In the genomic region with DNA sequence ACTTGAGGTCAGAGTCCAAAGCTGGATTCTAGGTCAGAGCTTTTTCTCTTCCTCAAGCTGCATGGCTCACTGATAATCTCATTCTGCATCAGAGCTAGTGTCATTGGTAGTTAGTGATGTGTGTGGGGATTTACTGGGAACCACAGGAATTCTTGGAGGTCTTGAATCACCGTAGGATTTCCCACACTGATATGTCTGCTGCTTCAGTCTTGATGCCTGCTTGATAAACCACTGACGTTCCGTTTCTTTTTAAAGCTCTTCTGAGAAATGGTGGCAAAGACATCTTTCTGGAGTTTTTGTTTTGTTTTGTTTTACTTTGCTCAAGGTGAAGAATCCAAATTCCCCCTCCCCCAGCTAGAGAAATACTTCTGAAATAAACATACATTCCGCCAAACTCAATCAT, we compare ENCODE assay signal across 12 cellular contexts. TPM values are rescaled to one million over a fixed set of nuclear protein-coding genes. Genes with fewer than 3 reads are reported as not detected.
DNase-seq lines count a peak whose midpoint lies in the region; ATAC-seq and TF ChIP-seq lines count a peak whose summit lies in the region.
"Had no signal": no experiment of that assay in that cellular context is flagged by ENCODE, and none has a peak within 500 bp of the region (broad histone marks: within the 10 kb centered on the region; RNA-seq: fewer than 3 reads in every experiment).

No MANE protein-coding gene starts in this region.

- H3K4me1 ChIP-seq in MM.1S (ENCODE audit: low read length) (peaks cover 38% of the 10 kb centered on the region), smooth muscle cell (ENCODE audit: low read depth) (peaks cover 4% of the 10 kb centered on the region), ascending aorta (no peaks in the 10 kb centered on the region)

- H3F3A ChIP-seq in MM.1S (ENCODE audit: insufficient read depth, low read length) = peaks cover 17% of the 10 kb centered on the region
- H3F3A ChIP-seq in smooth muscle cell (ENCODE audit: low read depth) = peaks cover 2% of the 10 kb centered on the region

- intact Hi-C loops in ascending aorta (cut with DNase I) = no loop called here

- in situ Hi-C loops in brain microvascular endothelial cell (cut with HindIII; ENCODE audit: low pct_ligation_motif_present, low sequenced_read_pairs) = no loop called here

- H3K27me3 ChIP-seq in MM.1S (replicated peaks; ENCODE audit: insufficient read depth, low read length) (no peaks in the 10 kb centered on the region), brain microvascular endothelial cell (replicated peaks) (no peaks in the 10 kb centered on the region), smooth muscle cell (ENCODE audit: low read depth) (no peaks in the 10 kb centered on the region), ascending aorta (no peaks in the 10 kb centered on the region)

- H3K4me3 Mint-ChIP-seq in activated CD8-positive, alpha-beta memory T cell treated with anti-CD3 and anti-CD28 coated beads, Interleukin-2, amount 10 ng/mL, durations not matched to agents 7 days and 5 days = peak overlapping the region; percentile 41

- H3K9me2 ChIP-seq in MM.1S (replicated peaks; ENCODE audit: insufficient read depth, low read length) = no peaks in the 10 kb centered on the region

- H3K9me3 Mint-ChIP-seq in activated CD8-positive, alpha-beta memory T cell treated with anti-CD3 and anti-CD28 coated beads, Interleukin-2, amount 10 ng/mL, durations not matched to agents 7 days and 5 days (ENCODE audit: low read depth) = peaks cover 6% of the 10 kb centered on the region

- no peaks in the 10 kb centered on the region for H3K27me3 Mint-ChIP-seq in activated CD8-positive, alpha-beta memory T cell treated with anti-CD3 and anti-CD28 coated beads, Interleukin-2, amount 10 ng/mL, durations not matched to agents 7 days and 5 days

- no peaks in the 10 kb centered on the region for H4K20me1 ChIP-seq in MM.1S (ENCODE audit: insufficient read depth, low read length)
- no peaks in the 10 kb centered on the region for H4K20me1 ChIP-seq in smooth muscle cell (ENCODE audit: low read depth)

- H3K4me3 ChIP-seq in MM.1S (ENCODE audit: low read length) (peak overlapping the region; percentile 52), brain microvascular endothelial cell (ENCODE audit: low read depth, low read length) (no peak overlapping the region), smooth muscle cell (no peak overlapping the region), ascending aorta (no peak overlapping the region)

- H2AFZ ChIP-seq in MM.1S (ENCODE audit: low read length) = peak overlapping the region; percentile 93
- no peak overlapping the region for H2AFZ ChIP-seq in smooth muscle cell (ENCODE audit: low read depth)

- H3K36me3 ChIP-seq in MM.1S (replicated peaks; ENCODE audit: insufficient read depth, low read length) (no peaks in the 10 kb centered on the region), brain microvascular endothelial cell (replicated peaks) (no peaks in the 10 kb centered on the region), smooth muscle cell (ENCODE audit: low read depth) (no peaks in the 10 kb centered on the region), ascending aorta (no peaks in the 10 kb centered on the region)

- TF ChIP-seq CTCF in MM.1S (IDR thresholded peaks at IDR 0.05; ENCODE audit: low read length) (no peak), brain microvascular endothelial cell (IDR thresholded peaks at IDR 0.05; ENCODE audit: low read depth, low read length, missing control alignments) (no peak), smooth muscle cell (IDR thresholded peaks at IDR 0.05; ENCODE audit: borderline replicate concordance, insufficient read depth, poor library complexity, severe bottlenecking) (no peak), ascending aorta (IDR thresholded peaks at IDR 0.05) (no peak)

- WGBS in smooth muscle cell (ENCODE audit: low lambda C conversion rate) = 12% methylated on average over 4 of the region's 4 CpGs

- H3K79me2 ChIP-seq in MM.1S (ENCODE audit: low read length) (no peaks in the 10 kb centered on the region), smooth muscle cell (ENCODE audit: low read depth) (no peaks in the 10 kb centered on the region)

- peak; percentile 56 for ATAC-seq in activated CD8-positive, alpha-beta memory T cell treated with anti-CD3 and anti-CD28 coated beads, Interleukin-2, amount 10 ng/mL, durations not matched to agents 7 days and 5 days

- DNase-seq in activated CD8-positive, alpha-beta memory T cell treated with anti-CD3 and anti-CD28 coated beads, Interleukin-2, amount 10 ng/mL, durations not matched to agents 7 days and 5 days = no peak
- DNase-seq in activated CD8-positive, alpha-beta memory T cell treated with anti-CD3 and anti-CD28 coated beads for 24 hours = no peak
- peak; percentile 71 for DNase-seq in MM.1S
- peak; percentile 72 for DNase-seq in brain microvascular endothelial cell
- DNase-seq in smooth muscle cell (lab: John Stamatoyannopoulos, UW; ENCODE audit: unreplicated experiment) = no peak
- DNase-seq in GF-D8 (lab: John Stamatoyannopoulos, UW) = no peak
- no peak for DNase-seq in ascending aorta (ENCODE audit: low spot score in 2 of 2)
- no peak for DNase-seq in putamen (ENCODE audit: low spot score)
- DNase-seq: foreskin melanocyte had no signal

- H3K27ac ChIP-seq in MM.1S (ENCODE audit: low read length) (peak overlapping the region; percentile 88), brain microvascular endothelial cell (no peak overlapping the region), smooth muscle cell (ENCODE audit: low read depth) (peak overlapping the region; percentile 84), ascending aorta (no peak overlapping the region)

- CTCF ChIA-PET in activated CD8-positive, alpha-beta memory T cell treated with anti-CD3 and anti-CD28 coated beads, Interleukin-2, amount 10 ng/mL, durations not matched to agents 7 days and 5 days (lab: Charles Lee) = interaction anchor here (0.7 to 1.8 kb wide), 6 partner anchors 10 to 105 kb away, joined by 4 to 13 read pairs (median 6); no protein-coding TSS in a partner anchor

- H3K4me1 Mint-ChIP-seq in activated CD8-positive, alpha-beta memory T cell treated with anti-CD3 and anti-CD28 coated beads, Interleukin-2, amount 10 ng/mL, durations not matched to agents 7 days and 5 days = peaks cover 48% of the 10 kb centered on the region

- H3K9ac ChIP-seq in MM.1S (ENCODE audit: low read length) (peak overlapping the region; percentile 54), smooth muscle cell (ENCODE audit: low read depth) (no peak overlapping the region)

- peaks cover 4% of the 10 kb centered on the region for H3K36me3 Mint-ChIP-seq in activated CD8-positive, alpha-beta memory T cell treated with anti-CD3 and anti-CD28 coated beads, Interleukin-2, amount 10 ng/mL, durations not matched to agents 7 days and 5 days

- H3K27ac Mint-ChIP-seq in activated CD8-positive, alpha-beta memory T cell treated with anti-CD3 and anti-CD28 coated beads, Interleukin-2, amount 10 ng/mL, durations not matched to agents 7 days and 5 days = peak overlapping the region; percentile 81

- peak overlapping the region; percentile 93 for H3K4me2 ChIP-seq in MM.1S (ENCODE audit: low read depth, low read length)
- peak overlapping the region; percentile 54 for H3K4me2 ChIP-seq in smooth muscle cell

- no peaks in the 10 kb centered on the region for H3K9me3 ChIP-seq in MM.1S (replicated peaks; ENCODE audit: insufficient read depth, low read length)
- H3K9me3 ChIP-seq in smooth muscle cell (replicated peaks; ENCODE audit: low read depth) = no peaks in the 10 kb centered on the region
- no peaks in the 10 kb centered on the region for H3K9me3 ChIP-seq in ascending aorta

RNA-seq across cellular contexts. Expression of a gene that starts 1.2 kb away (rescaled TPM):
- total RNA-seq in activated CD8-positive, alpha-beta memory T cell treated with anti-CD3 and anti-CD28 coated beads, Interleukin-2, amount 10 ng/mL, durations not matched to agents 7 days and 5 days = under 1 TPM in 1 of 2 experiments, not detected in 1; 0.09 TPM
- total RNA-seq in smooth muscle cell = not detected in 2 replicates
- not detected in 2 replicates for polyA plus RNA-seq in smooth muscle cell
- not detected for total RNA-seq in ascending aorta
- total RNA-seq: liver, skeletal muscle tissue had no signal
- polyA plus RNA-seq: AG04450, liver had no signal

RNA-seq across cellular contexts. Expression of a gene that starts 13.4 kb away (rescaled TPM):
- total RNA-seq in activated CD8-positive, alpha-beta memory T cell treated with anti-CD3 and anti-CD28 coated beads, Interleukin-2, amount 10 ng/mL, durations not matched to agents 7 days and 5 days = 100 to 1,000 TPM; 209 to 215 TPM
- 1.7 and 1.8 TPM in 2 replicates for total RNA-seq in smooth muscle cell
- 0.97 TPM in 1 of 2 replicates, not detected in the other for polyA plus RNA-seq in smooth muscle cell
- total RNA-seq in ascending aorta = 0.43 TPM
- polyA plus RNA-seq: AG04450 had no signal

RNA-seq across cellular contexts. Expression of a gene that starts 24.6 kb away (rescaled TPM):
- 10 to 100 TPM; 15.8 to 17.0 TPM for total RNA-seq in activated CD8-positive, alpha-beta memory T cell treated with anti-CD3 and anti-CD28 coated beads, Interleukin-2, amount 10 ng/mL, durations not matched to agents 7 days and 5 days
- total RNA-seq in smooth muscle cell = 9.3 and 12.2 TPM in 2 replicates
- 12.7 and 13.5 TPM in 2 replicates for polyA plus RNA-seq in smooth muscle cell
- total RNA-seq in ascending aorta = 2.3 TPM

RNA-seq across cellular contexts. Expression of a gene that starts 58.4 kb away (rescaled TPM):
- total RNA-seq in activated CD8-positive, alpha-beta memory T cell treated with anti-CD3 and anti-CD28 coated beads, Interleukin-2, amount 10 ng/mL, durations not matched to agents 7 days and 5 days = 100 to 1,000 TPM in 1 of 2 experiments, 10 to 100 TPM in 1; 51.9 to 108 TPM
- total RNA-seq in smooth muscle cell = 0.04 and 2.0 TPM in 2 replicates
- 0.17 and 0.47 TPM in 2 replicates for polyA plus RNA-seq in smooth muscle cell
- 1.7 TPM for total RNA-seq in ascending aorta
- polyA plus RNA-seq: AG04450 had no signal

Comparison
In these comparisons a context has a peak if more than half of its experiments do, and no peak if none do; other contexts are left out.
1. DNase-seq: peak in MM.1S (single experiment) and brain microvascular endothelial cell (single experiment); none in activated CD8-positive, alpha-beta memory T cell treated with anti-CD3 and anti-CD28 coated beads, Interleukin-2, amount 10 ng/mL, durations not matched to agents 7 days and 5 days (single experiment), activated CD8-positive, alpha-beta memory T cell treated with anti-CD3 and anti-CD28 coated beads for 24 hours (single experiment), smooth muscle cell (single experiment), GF-D8 (single experiment), ascending aorta (0 of 2) and putamen (single experiment).
2. H3K27ac ChIP-seq: peak in MM.1S (single experiment) and smooth muscle cell (single experiment); none in brain microvascular endothelial cell (single experiment) and ascending aorta (0 of 2).
3. RNA of a gene that starts 13.4 kb away (total RNA-seq): 209 to 215 TPM in activated CD8-positive, alpha-beta memory T cell treated with anti-CD3 and anti-CD28 coated beads, Interleukin-2, amount 10 ng/mL, durations not matched to agents 7 days and 5 days; 1.7 to 1.8 TPM in smooth muscle cell and 0.43 TPM in ascending aorta (single experiment); every median in the first group is over 10 times any median in the second.